ENCODE assay signal across 25 cellular contexts in genomic region chr1:224780736-224781135, GRCh38.
"Had no signal": no experiment of that assay in that cellular context is flagged by ENCODE, and none has a peak within 500 bp of the region (broad histone marks: within the 10 kb centered on the region; RNA-seq: fewer than 3 reads in every experiment).

No MANE protein-coding gene starts in this region.

- H3K9me3 Mint-ChIP-seq: endodermal cell; memory B cell; natural killer cell treated with Interleukin-12 subunit alpha and Interleukin-12 subunit beta and Interleukin-15 and Interleukin-18, amount 100 ng/mL, for 72 hours; stimulated activated memory B cell treated with anti-CD40 and anti-IgM and Interleukin-4, amounts not matched to agents 10 μg/mL and 1 μg/mL and 100 μg/mL, for 72 hours had no signal

- H3K4me1 ChIP-seq: lower lobe of right lung, parathyroid adenoma, psoas muscle, testis, tibial nerve had no signal

- H3K27ac ChIP-seq: coronary artery, heart left ventricle, left ventricle myocardium inferior, lower lobe of right lung, parathyroid adenoma, psoas muscle, testis, tibial nerve had no signal

- ATAC-seq: heart left ventricle; left cardiac atrium; lower lobe of right lung; natural killer cell treated with Interleukin-12 subunit alpha and Interleukin-12 subunit beta and Interleukin-15 and Interleukin-18, amount 100 ng/mL, for 72 hours; psoas muscle; right lobe of liver; stimulated activated memory B cell treated with anti-CD40 and anti-IgM and Interleukin-4, amounts not matched to agents 10 μg/mL and 1 μg/mL and 100 μg/mL, for 72 hours; stimulated activated naive CD8-positive, alpha-beta T cell treated with anti-CD3 and anti-CD28 coated beads, Interleukin-15, amount 100 ng/mL, for 72 hours had no signal

- H3K36me3 ChIP-seq: heart left ventricle, left ventricle myocardium inferior, lower lobe of right lung, right lobe of liver, tibial nerve had no signal

- H3K4me3 Mint-ChIP-seq: endodermal cell; immature natural killer cell; memory B cell; natural killer cell treated with Interleukin-12 subunit alpha and Interleukin-12 subunit beta and Interleukin-15 and Interleukin-18, amount 100 ng/mL, for 72 hours; stimulated activated memory B cell treated with anti-CD40 and anti-IgM and Interleukin-4, amounts not matched to agents 10 μg/mL and 1 μg/mL and 100 μg/mL, for 72 hours; stimulated activated naive CD8-positive, alpha-beta T cell treated with anti-CD3 and anti-CD28 coated beads, Interleukin-15, amount 100 ng/mL, for 72 hours had no signal

- H3K9me3 ChIP-seq: heart left ventricle, left ventricle myocardium inferior, lower lobe of right lung, psoas muscle, right lobe of liver, testis, tibial nerve had no signal

- H3K36me3 Mint-ChIP-seq: immature natural killer cell; memory B cell; natural killer cell treated with Interleukin-12 subunit alpha and Interleukin-12 subunit beta and Interleukin-15 and Interleukin-18, amount 100 ng/mL, for 72 hours; stimulated activated memory B cell treated with anti-CD40 and anti-IgM and Interleukin-4, amounts not matched to agents 10 μg/mL and 1 μg/mL and 100 μg/mL, for 72 hours had no signal

- H3K27me3 Mint-ChIP-seq: memory B cell; stimulated activated memory B cell treated with anti-CD40 and anti-IgM and Interleukin-4, amounts not matched to agents 10 μg/mL and 1 μg/mL and 100 μg/mL, for 72 hours; stimulated activated naive CD8-positive, alpha-beta T cell treated with anti-CD3 and anti-CD28 coated beads, Interleukin-15, amount 100 ng/mL, for 72 hours had no signal

- DNase-seq: effector CD4-positive, alpha-beta T cell; endodermal cell; erythroblast; foreskin melanocyte; heart left ventricle; hypothalamus; immature natural killer cell; kidney; left cardiac atrium; left ventricle myocardium inferior; lower lobe of right lung; midbrain; occipital lobe; psoas muscle; retina; right lobe of liver; stimulated activated CD4-positive, alpha-beta T cell treated with anti-CD3 and anti-CD28 coated beads, Interleukin-4, amount 100 ng/mL, for 24 hours; stimulated activated naive CD8-positive, alpha-beta T cell treated with anti-CD3 and anti-CD28 coated beads, Interleukin-15, amount 100 ng/mL, for 72 hours; testis had no signal

- H3K4me3 ChIP-seq: coronary artery, heart left ventricle, left ventricle myocardium inferior, lower lobe of right lung, psoas muscle, right lobe of liver, testis, tibial nerve had no signal

- H3K27ac Mint-ChIP-seq: endodermal cell; immature natural killer cell; memory B cell; natural killer cell treated with Interleukin-12 subunit alpha and Interleukin-12 subunit beta and Interleukin-15 and Interleukin-18, amount 100 ng/mL, for 72 hours; stimulated activated memory B cell treated with anti-CD40 and anti-IgM and Interleukin-4, amounts not matched to agents 10 μg/mL and 1 μg/mL and 100 μg/mL, for 72 hours; stimulated activated naive CD8-positive, alpha-beta T cell treated with anti-CD3 and anti-CD28 coated beads, Interleukin-15, amount 100 ng/mL, for 72 hours had no signal

- H3K27me3 ChIP-seq: heart left ventricle, right lobe of liver, testis, tibial nerve had no signal
